ENCODE assay signal across 17 cellular contexts in genomic region chr20:48373555-48373934, GRCh38.
"Had no signal": no experiment of that assay in that cellular context is flagged by ENCODE, and none has a peak within 500 bp of the region (broad histone marks: within the 10 kb centered on the region; RNA-seq: fewer than 3 reads in every experiment).

No MANE protein-coding gene starts in this region.

- H3K27ac Mint-ChIP-seq: activated CD4-positive, alpha-beta T cell treated with anti-CD3 and anti-CD28 coated beads, Interleukin-2, amount 10 ng/mL, durations not matched to agents 7 days and 5 days; activated naive CD4-positive, alpha-beta T cell treated with anti-CD3 and anti-CD28 coated beads, Interleukin-2, amount 50 U/mL, for 24 hours; dendritic cell treated with granulocyte-macrophage colony-stimulating factor and Interleukin-4, amounts not matched to agents 40 ng/mL and 50 ng/mL, for 4 days; T-helper 1 cell treated with Interleukin-12 subunit alpha and Interleukin-12 subunit beta and Interleukin-4 antibody, amounts not matched to agents 30 μg/mL and 1 μg/mL, for 36 hours had no signal

- H3K27ac ChIP-seq: brain microvascular endothelial cell, neutrophil, sigmoid colon had no signal

- H3K4me1 Mint-ChIP-seq: activated CD4-positive, alpha-beta T cell treated with anti-CD3 and anti-CD28 coated beads, Interleukin-2, amount 10 ng/mL, durations not matched to agents 7 days and 5 days had no signal

- H3K36me3 ChIP-seq: brain microvascular endothelial cell, esophagus squamous epithelium, neutrophil, sigmoid colon had no signal

- FAIRE-seq: TTC549 had no signal

- H3K9me3 ChIP-seq: esophagus squamous epithelium, neutrophil, sigmoid colon had no signal

- H3K4me3 ChIP-seq: sigmoid colon had no signal

- H3K4me3 Mint-ChIP-seq: activated CD4-positive, alpha-beta T cell treated with anti-CD3 and anti-CD28 coated beads, Interleukin-2, amount 10 ng/mL, durations not matched to agents 7 days and 5 days; activated naive CD4-positive, alpha-beta T cell treated with anti-CD3 and anti-CD28 coated beads, Interleukin-2, amount 50 U/mL, for 24 hours; dendritic cell treated with granulocyte-macrophage colony-stimulating factor and Interleukin-4, amounts not matched to agents 40 ng/mL and 50 ng/mL, for 4 days; T-helper 1 cell treated with Interleukin-12 subunit alpha and Interleukin-12 subunit beta and Interleukin-4 antibody, amounts not matched to agents 30 μg/mL and 1 μg/mL, for 36 hours had no signal

- H3K9me3 Mint-ChIP-seq: activated CD4-positive, alpha-beta T cell treated with anti-CD3 and anti-CD28 coated beads, Interleukin-2, amount 10 ng/mL, durations not matched to agents 7 days and 5 days; activated naive CD4-positive, alpha-beta T cell treated with anti-CD3 and anti-CD28 coated beads, Interleukin-2, amount 50 U/mL, for 24 hours; dendritic cell treated with granulocyte-macrophage colony-stimulating factor and Interleukin-4, amounts not matched to agents 40 ng/mL and 50 ng/mL, for 4 days; T-helper 1 cell treated with Interleukin-12 subunit alpha and Interleukin-12 subunit beta and Interleukin-4 antibody, amounts not matched to agents 30 μg/mL and 1 μg/mL, for 36 hours had no signal

- H3K27me3 ChIP-seq: sigmoid colon had no signal

- H3K36me3 Mint-ChIP-seq: activated naive CD4-positive, alpha-beta T cell treated with anti-CD3 and anti-CD28 coated beads, Interleukin-2, amount 50 U/mL, for 24 hours had no signal

- DNase-seq: activated CD4-positive, alpha-beta T cell treated with anti-CD3 and anti-CD28 coated beads, Interleukin-2, amount 10 ng/mL, durations not matched to agents 7 days and 5 days; activated CD4-positive, CD25-positive, alpha-beta regulatory T cell; activated effector memory CD4-positive, alpha-beta T cell treated with Interleukin-2 at 50 U/mL for 16 hours; activated T-cell treated with anti-CD3 and anti-CD28 coated beads, Interleukin-2, amount 50 U/mL, for 1 hour; cerebellar nuclear complex; esophagus squamous epithelium; foreskin fibroblast; left colon; sigmoid colon; stimulated activated CD4-positive, alpha-beta T cell treated with anti-CD3 and anti-CD28 coated beads, Interleukin-12 subunit alpha, Interleukin-12 subunit beta, amount 100 ng/mL, for 4 hours; stimulated activated naive CD4-positive, alpha-beta T cell treated with Interleukin-2 at 50 U/mL for 16 hours had no signal
